In genomic region chr1:44485229-44485932, GRCh38 we compare ENCODE assay signal across 1 cellular context.
A peak's percentile ranks its signal among the peaks of the same experiment; 100 is the strongest.
TF ChIP-seq lines count a peak whose summit lies in the region.

No MANE protein-coding gene starts in this region.

TF ChIP-seq in K562, 482 proteins besides CTCF, POLR2A, EP300 and RAD21 (continued from another document and continues in another):
- no peak for TF ChIP-seq CEBPZ (IDR thresholded peaks at IDR 0.05; ENCODE audit: borderline replicate concordance, low read depth, low read length)
- TF ChIP-seq ZNF561 (CRISPR knock-in tag; conservative IDR thresholded peaks at IDR 0.05): no peak
- no peak for TF ChIP-seq ZNF785 (CRISPR knock-in tag; IDR thresholded peaks at IDR 0.05)
- TF ChIP-seq ELF4 (CRISPR knock-in tag; IDR thresholded peaks at IDR 0.05): no peak
- no peak for TF ChIP-seq WHSC1 (IDR thresholded peaks at IDR 0.05; ENCODE audit: low read length)
- TF ChIP-seq SNIP1 (IDR thresholded peaks at IDR 0.05; ENCODE audit: low read depth): no peak
- TF ChIP-seq DIDO1 (tag; IDR thresholded peaks at IDR 0.05; ENCODE audit: low read depth): no peak
- no peak for TF ChIP-seq ZNF431 (CRISPR knock-in tag; IDR thresholded peaks at IDR 0.05)
- no peak for TF ChIP-seq ELF2 (CRISPR knock-in tag; IDR thresholded peaks at IDR 0.05)
- TF ChIP-seq ZZZ3 (IDR thresholded peaks at IDR 0.05): no peak
- TF ChIP-seq CBFA2T2 (conservative IDR thresholded peaks at IDR 0.05): peak; percentile 93
- no peak for TF ChIP-seq FOXA1 (IDR thresholded peaks at IDR 0.05; ENCODE audit: borderline replicate concordance)
- TF ChIP-seq GTF2F1 (IDR thresholded peaks at IDR 0.05; ENCODE audit: low read depth, low read length): no peak
- no peak for TF ChIP-seq SFPQ (IDR thresholded peaks at IDR 0.05; ENCODE audit: low read depth, low read length)
- no peak for TF ChIP-seq THRAP3 (IDR thresholded peaks at IDR 0.05; ENCODE audit: borderline replicate concordance)
- peak; percentile 85 for TF ChIP-seq FOXM1 (IDR thresholded peaks at IDR 0.05; ENCODE audit: low read depth)
- TF ChIP-seq FOXM1 (CRISPR knock-in tag; IDR thresholded peaks at IDR 0.05; ENCODE audit: low read depth): no peak
- no peak for TF ChIP-seq MECOM (CRISPR knock-in tag; IDR thresholded peaks at IDR 0.05)
- TF ChIP-seq ZNF436 (CRISPR knock-in tag; IDR thresholded peaks at IDR 0.05): no peak
- no peak for TF ChIP-seq SLC30A9 (CRISPR knock-in tag; IDR thresholded peaks at IDR 0.05)
- no peak for TF ChIP-seq HDGF (IDR thresholded peaks at IDR 0.05)
- no peak for TF ChIP-seq ZNF324 (CRISPR knock-in tag; IDR thresholded peaks at IDR 0.05)
- no peak for TF ChIP-seq KAT2B (IDR thresholded peaks at IDR 0.05; ENCODE audit: low read depth, low read length)
- no peak for TF ChIP-seq MED1 (CRISPR knock-in tag; IDR thresholded peaks at IDR 0.05; ENCODE audit: borderline replicate concordance)
- TF ChIP-seq SREBF1 (IDR thresholded peaks at IDR 0.05; ENCODE audit: borderline replicate concordance, low read depth, low read length): no peak
- TF ChIP-seq POLR2G (IDR thresholded peaks at IDR 0.05; ENCODE audit: low read depth, low read length): no peak
- no peak for TF ChIP-seq NONO (IDR thresholded peaks at IDR 0.05; ENCODE audit: low read depth in 2 of 2, low read length in 1 of 2)
- TF ChIP-seq CBX5 (IDR thresholded peaks at IDR 0.05; ENCODE audit: borderline replicate concordance, low read depth): no peak
- no peak for TF ChIP-seq RBM39 (optimal IDR thresholded peaks at IDR 0.05; ENCODE audit: low read depth, low read length)
- peak; percentile 31; the same call in 1 of the 2 replicates for TF ChIP-seq RAD51 (IDR thresholded peaks at IDR 0.05; ENCODE audit: borderline replicate concordance, low read depth)
- TF ChIP-seq NFIX (CRISPR knock-in tag; IDR thresholded peaks at IDR 0.05; ENCODE audit: low read depth): no peak
- TF ChIP-seq TEAD1 (CRISPR knock-in tag; IDR thresholded peaks at IDR 0.05): peak; percentile 77 to 79
- TF ChIP-seq HDAC3 (IDR thresholded peaks at IDR 0.05; ENCODE audit: borderline replicate concordance, partially characterized antibody): peak; percentile 86
- TF ChIP-seq ZNF639 (CRISPR knock-in tag; conservative IDR thresholded peaks at IDR 0.05 in 1 of 2, IDR thresholded peaks at IDR 0.05 in 1 of 2): peak in 1 of 2 experiments; percentile 74; a peak in 2 of 4 replicates
- no peak for TF ChIP-seq FIP1L1 (IDR thresholded peaks at IDR 0.05; ENCODE audit: low read depth, low read length, poor library complexity, severe bottlenecking)
- peak; percentile 92 for TF ChIP-seq NCOR1 (IDR thresholded peaks at IDR 0.05)
- TF ChIP-seq OTX1 (CRISPR knock-in tag; IDR thresholded peaks at IDR 0.05): no peak
- no peak for TF ChIP-seq ID3 (CRISPR knock-in tag; IDR thresholded peaks at IDR 0.05)
- TF ChIP-seq ID3 (tag; IDR thresholded peaks at IDR 0.05): no peak
- no peak for TF ChIP-seq CBX2 (IDR thresholded peaks at IDR 0.05; ENCODE audit: insufficient read depth, low read length, poor library complexity, severe bottlenecking)
- TF ChIP-seq BRF1 (IDR thresholded peaks at IDR 0.05; ENCODE audit: borderline replicate concordance, extremely low read depth, insufficient read length): no peak
- TF ChIP-seq PHTF2 (CRISPR knock-in tag; IDR thresholded peaks at IDR 0.05): no peak
- no peak for TF ChIP-seq PRPF4 (IDR thresholded peaks at IDR 0.05; ENCODE audit: insufficient read depth, low read depth, low read length, poor library complexity, severe bottlenecking)
- no peak for TF ChIP-seq NR2C1 (IDR thresholded peaks at IDR 0.05)
- TF ChIP-seq NR2C1 (tag; IDR thresholded peaks at IDR 0.05): peak; percentile 55; the same call in 1 of the 2 replicates
- TF ChIP-seq C11orf30 (IDR thresholded peaks at IDR 0.05; ENCODE audit: low read depth): peak; percentile 96
- TF ChIP-seq PHF8 (IDR thresholded peaks at IDR 0.05; ENCODE audit: borderline replicate concordance, low read length): no peak
- TF ChIP-seq BCOR (IDR thresholded peaks at IDR 0.05): peak; percentile 94
- no peak for TF ChIP-seq CREB3 (tag; conservative IDR thresholded peaks at IDR 0.05; ENCODE audit: low read depth)
- no peak for TF ChIP-seq BCL6 (CRISPR knock-in tag; IDR thresholded peaks at IDR 0.05)
- no peak for TF ChIP-seq NR1H2 (CRISPR knock-in tag; IDR thresholded peaks at IDR 0.05)
- no peak for TF ChIP-seq PURB (CRISPR knock-in tag; IDR thresholded peaks at IDR 0.05; ENCODE audit: low read depth)
- TF ChIP-seq GTF3C2 (IDR thresholded peaks at IDR 0.05; ENCODE audit: borderline replicate concordance, extremely low read depth, insufficient read length): no peak
- no peak for TF ChIP-seq ARID2 (IDR thresholded peaks at IDR 0.05)
- no peak for TF ChIP-seq E2F4 (CRISPR knock-in tag; IDR thresholded peaks at IDR 0.05; ENCODE audit: low read depth)
- TF ChIP-seq HOMEZ (CRISPR knock-in tag; IDR thresholded peaks at IDR 0.05): no peak
- TF ChIP-seq NR2C2 (CRISPR knock-in tag; IDR thresholded peaks at IDR 0.05): no peak
- TF ChIP-seq NR2C2 (tag; IDR thresholded peaks at IDR 0.05): peak; percentile 12; the same call in 1 of the 2 replicates
